24 cellular contexts compared by ENCODE assay signal in genomic region chr15:41978534-41978933, GRCh38. TPM values are rescaled to one million over a fixed set of nuclear protein-coding genes. Genes with fewer than 3 reads are reported as not detected.
DNase-seq lines count a peak whose midpoint lies in the region; ATAC-seq and TF ChIP-seq lines count a peak whose summit lies in the region.
"Had no signal": no experiment of that assay in that cellular context is flagged by ENCODE, and none has a peak within 500 bp of the region (broad histone marks: within the 10 kb centered on the region; RNA-seq: fewer than 3 reads in every experiment).

No MANE protein-coding gene starts in this region.

- intact Hi-C loops in stomach (cut with DNase I; ENCODE audit: low total_unique reads), result no loop called here
- intact Hi-C loops in dorsolateral prefrontal cortex (cut with DNase I), result loop anchor here (10.0 kb wide), 2 partner anchors 64 to 154 kb away; partner anchors contain the start of gene JMJD7 (in 1 of the 2)

- WGBS in stomach, 5 donors, result 77 to 87% (median 86%) methylated on average over 4 of the region's 4 CpGs

- H3K27ac ChIP-seq in stomach, result peak overlapping the region in 1 of 5 donors; percentile 77
- H3K27ac ChIP-seq in dorsolateral prefrontal cortex, result no peak overlapping the region
- H3K27ac ChIP-seq: HL-60, RWPE1 had no signal

- H3K4me3 ChIP-seq in stomach, result no peak overlapping the region
- no peak overlapping the region for H3K4me3 ChIP-seq in dorsolateral prefrontal cortex

- TF ChIP-seq POLR2A in stomach (IDR thresholded peaks at IDR 0.05), result no peak

- no peaks in the 10 kb centered on the region for H3K36me3 ChIP-seq in stomach

- TF ChIP-seq CTCF in stomach (IDR thresholded peaks at IDR 0.05) (no peak), dorsolateral prefrontal cortex (IDR thresholded peaks at IDR 0.05 in 54 of 56, conservative IDR thresholded peaks at IDR 0.05 in 2 of 56; ENCODE audit: low read depth in 1 of 56, partially characterized antibody in 56 of 56) (no peak)

- TF ChIP-seq EP300 in stomach (IDR thresholded peaks at IDR 0.05), result no peak

- DNase-seq in activated CD8-positive, alpha-beta memory T cell treated with anti-CD3 and anti-CD28 coated beads for 24 hours, result peak; percentile 48
- DNase-seq in activated CD8-positive, alpha-beta memory T cell treated with anti-CD3 and anti-CD28 coated beads, Interleukin-2, amount 50 U/mL, for 4 hours, result no peak
- DNase-seq in D341Med (ENCODE audit: low spot score) (peak; percentile 11), left lobe of liver (ENCODE audit: low spot score) (peak; percentile 35), stomach (peak; percentile 7), NCI-H1048 (lab: John Stamatoyannopoulos, UW) (no peak), NCI-H2227 (lab: John Stamatoyannopoulos, UW; ENCODE audit: unreplicated experiment) (no peak), dorsolateral prefrontal cortex (no peak)
- DNase-seq: H7, KBM-7, MV-4-11, NCI-H1105 treated with DMSO at 0.1 percent for 48 hours, NCI-H2029, NCI-H2227 treated with DMSO at 0.1 percent for 48 hours, NCI-H526 treated with DMSO at 0.1 percent for 48 hours, SHP77 had no signal

- peaks cover 23 to 30% (median 28%) of the 10 kb centered on the region in 4 donors for H3K4me1 ChIP-seq in stomach

- H3K9me3 ChIP-seq in stomach, result no peaks in the 10 kb centered on the region

- peaks cover 0 to 4% (median 0%) of the 10 kb centered on the region in 3 donors for H3K27me3 ChIP-seq in stomach
- H3K27me3 ChIP-seq in dorsolateral prefrontal cortex, result peaks cover 0 to 5% (median 0%) of the 10 kb centered on the region in 45 donors

- ATAC-seq in left lobe of liver, result no peak

RNA-seq across cellular contexts. Expression of gene EHD4, which starts 6.2 kb away (rescaled TPM):
- total RNA-seq in left lobe of liver (5.3 TPM), stomach (10 to 100 TPM in 4 of 5 donors, 1 to 10 TPM in 1; 9.4 to 86.4 (median 23.1) TPM), dorsolateral prefrontal cortex (10 to 100 TPM in 1 of 120 experiments, 1 to 10 TPM in 119; 3.6 to 11.6 (median 6.1) TPM)
- 10 to 100 TPM in 1 of 3 donors, 1 to 10 TPM in 2; 5.8 to 12.1 (median 9.8) TPM for polyA plus RNA-seq in stomach

RNA-seq across cellular contexts. Expression of gene PLA2G4E, which starts 42.3 kb away (rescaled TPM):
- total RNA-seq in left lobe of liver, result not detected
- not detected for total RNA-seq in stomach
- polyA plus RNA-seq in stomach, result under 1 TPM in 1 of 3 donors, not detected in 2; 0.78 TPM
- under 1 TPM in 61 of 120 experiments, not detected in 59; 0.07 to 0.44 (median 0.19) TPM for total RNA-seq in dorsolateral prefrontal cortex
- total RNA-seq: A172, G401, H7, LHCN-M2, NCI-H460, SK-MEL-5 had no signal
- polyA plus RNA-seq: BJ had no signal

Comparison
In these comparisons a context has a peak if more than half of its experiments do, and no peak if none do; other contexts are left out.
1. DNase-seq: peak in activated CD8-positive, alpha-beta memory T cell treated with anti-CD3 and anti-CD28 coated beads for 24 hours (single experiment), D341Med (single experiment), left lobe of liver (single experiment) and stomach (single experiment); none in activated CD8-positive, alpha-beta memory T cell treated with anti-CD3 and anti-CD28 coated beads, Interleukin-2, amount 50 U/mL, for 4 hours (single experiment), NCI-H1048 (single experiment), NCI-H2227 (single experiment) and dorsolateral prefrontal cortex (0 of 10).